In the genomic region with DNA sequence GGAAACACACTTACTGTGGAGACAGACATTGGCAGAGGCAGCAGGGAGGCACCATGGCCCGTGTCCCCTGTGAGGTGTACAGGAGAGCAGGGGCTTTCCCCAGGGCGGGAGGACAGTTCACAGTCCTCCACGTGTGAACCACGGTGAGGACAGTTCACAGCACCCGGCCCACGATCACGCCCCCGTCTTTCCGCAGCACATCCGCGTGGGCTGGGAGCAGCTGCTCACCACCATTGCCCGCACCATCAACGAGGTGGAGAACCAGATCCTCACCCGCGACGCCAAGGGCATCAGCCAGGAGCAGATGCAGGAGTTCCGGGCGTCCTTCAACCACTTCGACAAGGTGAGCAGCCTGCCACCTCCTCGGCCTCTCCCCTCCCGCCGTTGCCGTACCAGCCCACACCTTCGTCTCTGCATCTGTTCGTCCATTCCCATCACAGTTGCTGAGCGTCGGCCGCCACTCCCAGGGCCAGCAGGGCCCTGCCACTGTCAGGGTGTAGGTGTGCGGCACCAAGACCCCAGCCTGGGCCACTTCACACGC, we compare ENCODE assay signal across 1 cellular context.
TF ChIP-seq lines count a peak whose summit lies in the region.

No MANE protein-coding gene starts in this region.

TF ChIP-seq in A549, 52 proteins besides CTCF, POLR2A, EP300 and RAD21 (continued from another document):
- TF ChIP-seq, protein P1, sequence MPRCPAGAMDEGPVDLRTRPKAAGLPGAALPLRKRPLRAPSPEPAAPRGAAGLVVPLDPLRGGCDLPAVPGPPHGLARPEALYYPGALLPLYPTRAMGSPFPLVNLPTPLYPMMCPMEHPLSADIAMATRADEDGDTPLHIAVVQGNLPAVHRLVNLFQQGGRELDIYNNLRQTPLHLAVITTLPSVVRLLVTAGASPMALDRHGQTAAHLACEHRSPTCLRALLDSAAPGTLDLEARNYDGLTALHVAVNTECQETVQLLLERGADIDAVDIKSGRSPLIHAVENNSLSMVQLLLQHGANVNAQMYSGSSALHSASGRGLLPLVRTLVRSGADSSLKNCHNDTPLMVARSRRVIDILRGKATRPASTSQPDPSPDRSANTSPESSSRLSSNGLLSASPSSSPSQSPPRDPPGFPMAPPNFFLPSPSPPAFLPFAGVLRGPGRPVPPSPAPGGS (IDR thresholded peaks at IDR 0.05): no peak
- TF ChIP-seq ZC3H11A (IDR thresholded peaks at IDR 0.05) (no peak), TP53 (CRISPR knock-in tag; IDR thresholded peaks at IDR 0.05) (no peak), CHD2 (IDR thresholded peaks at IDR 0.05; ENCODE audit: low read length, partially characterized antibody) (no peak), FOSB (CRISPR knock-in tag; IDR thresholded peaks at IDR 0.05) (peak; percentile 33; the same call in 1 of the 2 replicates), JUN (IDR thresholded peaks at IDR 0.05) (peak; percentile 4 to 36; a peak in 1 of 5 replicates), TFCP2L1 (CRISPR knock-in tag; IDR thresholded peaks at IDR 0.05) (no peak), RARB (CRISPR knock-in tag; IDR thresholded peaks at IDR 0.05) (no peak), NPAS2 (CRISPR knock-in tag; IDR thresholded peaks at IDR 0.05; ENCODE audit: borderline replicate concordance) (no peak), FOXS1 (CRISPR knock-in tag; IDR thresholded peaks at IDR 0.05) (no peak), NR3C1 (IDR thresholded peaks at IDR 0.05) (no peak), ESRRA (IDR thresholded peaks at IDR 0.05; ENCODE audit: borderline replicate concordance, low read length) (no peak), RCOR1 (IDR thresholded peaks at IDR 0.05; ENCODE audit: low read depth, low read length) (no peak), EHMT2 (IDR thresholded peaks at IDR 0.05; ENCODE audit: low read depth) (no peak), POLR2AphosphoS2 (conservative IDR thresholded peaks at IDR 0.05; ENCODE audit: low read length) (peak; percentile 77), SREBF2 (IDR thresholded peaks at IDR 0.05) (no peak)
- TF ChIP-seq, protein P2, sequence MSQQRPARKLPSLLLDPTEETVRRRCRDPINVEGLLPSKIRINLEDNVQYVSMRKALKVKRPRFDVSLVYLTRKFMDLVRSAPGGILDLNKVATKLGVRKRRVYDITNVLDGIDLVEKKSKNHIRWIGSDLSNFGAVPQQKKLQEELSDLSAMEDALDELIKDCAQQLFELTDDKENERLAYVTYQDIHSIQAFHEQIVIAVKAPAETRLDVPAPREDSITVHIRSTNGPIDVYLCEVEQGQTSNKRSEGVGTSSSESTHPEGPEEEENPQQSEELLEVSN (IDR thresholded peaks at IDR 0.05; ENCODE audit: borderline replicate concordance, low read depth): no peak
